Comparison of ENCODE assay signal across 8 cellular contexts in the genomic region with DNA sequence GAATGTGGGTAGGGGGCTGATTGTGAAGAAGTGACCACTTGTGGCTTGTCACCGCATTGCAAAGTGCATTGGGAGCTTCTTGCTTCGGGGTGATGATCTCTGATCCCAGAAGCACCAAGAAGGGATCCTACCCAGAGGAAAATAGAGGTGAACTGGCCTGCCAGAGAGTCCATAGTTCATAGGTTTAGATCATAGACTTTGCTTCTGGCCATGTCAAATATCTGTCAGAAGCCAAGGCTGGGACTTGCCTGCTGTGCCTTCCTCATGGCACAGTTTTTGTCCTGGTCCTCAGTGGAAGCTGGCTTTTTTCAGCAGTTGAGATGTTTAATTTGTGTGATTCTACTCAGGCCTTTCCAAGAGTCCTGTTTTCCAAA. TPM values are rescaled to one million over a fixed set of nuclear protein-coding genes. Genes with fewer than 3 reads are reported as not detected.
A peak's percentile ranks its signal among the peaks of the same experiment; 100 is the strongest.
DNase-seq lines count a peak whose midpoint lies in the region; ATAC-seq and TF ChIP-seq lines count a peak whose summit lies in the region.

No MANE protein-coding gene starts in this region.

- no peak for TF ChIP-seq CTCF in glutamatergic neuron (IDR thresholded peaks at IDR 0.05; ENCODE audit: partially characterized antibody, unreplicated experiment)

- H3K4me3 Mint-ChIP-seq in T-helper 17 cell (peak overlapping the region; percentile 98), glutamatergic neuron (ENCODE audit: unreplicated experiment) (peak overlapping the region; percentile 92)

- peaks cover 5% of the 10 kb centered on the region for H3K9me3 Mint-ChIP-seq in glutamatergic neuron (ENCODE audit: unreplicated experiment)

- H3K36me3 ChIP-seq in H7 (replicated peaks; ENCODE audit: control insufficient read depth, insufficient read depth, low read length) (peaks cover 8% of the 10 kb centered on the region), skeletal muscle tissue (ENCODE audit: control insufficient read depth in 3 of 3, insufficient read depth in 3 of 3, low read length in 3 of 3) (peaks cover 25 to 29% (median 26%) of the 10 kb centered on the region in 3 donors)

- H3K27ac Mint-ChIP-seq in T-helper 17 cell (peak overlapping the region; percentile 96), glutamatergic neuron (ENCODE audit: unreplicated experiment) (peak overlapping the region; percentile 57)

- H3K36me3 Mint-ChIP-seq in T-helper 17 cell (ENCODE audit: low read depth) (peaks cover 2% of the 10 kb centered on the region), glutamatergic neuron (ENCODE audit: unreplicated experiment) (no peaks in the 10 kb centered on the region)

- no peaks in the 10 kb centered on the region for H3K27me3 Mint-ChIP-seq in T-helper 17 cell
- H3K27me3 Mint-ChIP-seq in glutamatergic neuron (ENCODE audit: unreplicated experiment): peaks cover 5% of the 10 kb centered on the region

- H3K4me3 ChIP-seq in H7 (ENCODE audit: insufficient read depth, low read depth, low read length) (peak overlapping the region; percentile 63), skeletal muscle tissue (ENCODE audit: low read length in 3 of 3) (peak overlapping the region; percentile 91 to 94 (median 93))

- H3K9me3 ChIP-seq in T-helper 17 cell (ENCODE audit: control insufficient read depth, low read length, poor library complexity, severe bottlenecking): no peaks in the 10 kb centered on the region
- H3K9me3 ChIP-seq in skeletal muscle tissue (ENCODE audit: control insufficient read depth in 3 of 3, low read length in 3 of 3): no peaks in the 10 kb centered on the region

- DNase-seq in H7: peak; percentile 76
- no peak for DNase-seq in T-helper 17 cell
- no peak for DNase-seq in glutamatergic neuron
- no peak for DNase-seq in NOMO-1 treated with dmso at 0.1 percent for 144 hours (lab: John Stamatoyannopoulos, UW; ENCODE audit: unreplicated experiment)
- no peak for DNase-seq in NCI-H510A treated with DMSO at 0.1 percent for 48 hours (lab: John Stamatoyannopoulos, UW)
- DNase-seq in iPS-NIHi11 (ENCODE audit: low spot score): no peak

- H3K9ac ChIP-seq in skeletal muscle tissue (ENCODE audit: low read depth in 1 of 3, low read length in 3 of 3): peak overlapping the region; percentile 94 to 97 (median 96)

- H3K4me1 ChIP-seq in skeletal muscle tissue (ENCODE audit: control insufficient read depth in 3 of 3, insufficient read depth in 3 of 3, low read length in 3 of 3): peaks cover 30 to 55% (median 39%) of the 10 kb centered on the region in 3 donors

- H3K27ac ChIP-seq in skeletal muscle tissue (ENCODE audit: low read depth, low read length): peak overlapping the region; percentile 91

- ATAC-seq in T-helper 17 cell: no peak
- no peak for ATAC-seq in GM21825 (IDR thresholded peaks at IDR 0.05; ENCODE audit: unreplicated experiment)

- H3K27me3 ChIP-seq in H7 (ENCODE audit: control insufficient read depth, insufficient read depth, low read length) (no peaks in the 10 kb centered on the region), skeletal muscle tissue (ENCODE audit: control insufficient read depth in 3 of 3, insufficient read depth in 3 of 3, low read length in 3 of 3) (no peaks in the 10 kb centered on the region)

- H3K4me1 Mint-ChIP-seq in T-helper 17 cell (peaks cover 37% of the 10 kb centered on the region), glutamatergic neuron (ENCODE audit: low read depth, unreplicated experiment) (peaks cover 19% of the 10 kb centered on the region)

RNA-seq across cellular contexts. Expression of a gene that starts 1.1 kb away (rescaled TPM):
- 21.8 and 59.8 TPM in 2 replicates for total RNA-seq in H7 (2014; rRNA removed; shearing (Covaris generic))
- total RNA-seq in T-helper 17 cell (10 to 100 TPM; 71.7 to 74.7 TPM), glutamatergic neuron (ENCODE audit: unreplicated experiment) (165 TPM), skeletal muscle tissue (29.7 TPM)

RNA-seq across cellular contexts. Expression of a gene that starts 4.7 kb away (rescaled TPM):
- 82.7 and 91.4 TPM in 2 replicates for total RNA-seq in H7 (2014; rRNA removed; shearing (Covaris generic))
- total RNA-seq in T-helper 17 cell: 1 to 10 TPM; 6.6 to 7.6 TPM
- 30.9 TPM for total RNA-seq in glutamatergic neuron (ENCODE audit: unreplicated experiment)
- 17.7 TPM for total RNA-seq in skeletal muscle tissue

RNA-seq across cellular contexts. Expression of a gene that starts 24.9 kb away (rescaled TPM):
- total RNA-seq in H7 (2014; rRNA removed; shearing (Covaris generic)): 26.0 and 31.6 TPM in 2 replicates
- total RNA-seq in T-helper 17 cell (10 to 100 TPM; 80.6 to 80.9 TPM), glutamatergic neuron (ENCODE audit: unreplicated experiment) (34.4 TPM), skeletal muscle tissue (6.3 TPM)

RNA-seq across cellular contexts. Expression of a gene that starts 42.3 kb away (rescaled TPM):
- 76.2 and 84.2 TPM in 2 replicates for total RNA-seq in H7 (2014; rRNA removed; shearing (Covaris generic))
- total RNA-seq in T-helper 17 cell (10 to 100 TPM; 85.0 to 85.5 TPM), glutamatergic neuron (ENCODE audit: unreplicated experiment) (91.1 TPM), skeletal muscle tissue (41.8 TPM)
